ENCODE assay signal across 1 cellular context in the genomic region with DNA sequence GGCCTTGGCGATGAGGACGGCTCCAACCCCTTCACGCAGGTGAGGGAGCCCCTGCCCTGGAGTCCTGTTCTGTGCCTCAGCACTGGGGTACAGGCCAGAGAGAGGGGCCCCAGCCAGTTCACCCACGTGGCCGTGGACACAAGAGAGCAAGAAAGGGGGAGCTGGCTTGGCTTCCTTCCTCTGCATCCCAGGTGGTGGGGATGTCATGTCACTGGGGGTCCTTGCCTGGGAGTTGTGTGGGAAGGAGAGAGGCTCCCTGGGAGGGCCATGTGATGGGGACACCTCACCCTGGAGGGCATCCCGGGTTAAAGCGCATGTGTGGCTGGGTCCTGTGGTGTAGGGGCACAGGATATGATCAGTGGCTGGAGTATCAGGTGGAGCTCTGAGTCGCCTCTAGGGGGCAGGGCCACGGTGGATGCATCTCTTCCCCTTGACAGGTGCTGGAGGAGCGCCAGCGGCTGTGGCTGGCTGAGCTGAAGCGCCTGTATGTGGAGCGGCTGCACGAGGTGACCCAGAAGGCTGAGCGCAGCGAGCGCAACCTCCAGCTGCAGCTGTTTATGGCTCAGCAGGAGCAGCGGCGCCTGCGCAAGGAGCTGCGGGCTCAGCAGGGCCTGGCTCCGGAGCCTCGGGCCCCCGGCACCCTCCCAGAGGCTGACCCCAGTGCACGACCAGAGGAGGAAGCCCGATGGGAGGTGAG.
TF ChIP-seq lines count a peak whose summit lies in the region.

No MANE protein-coding gene starts in this region.

TF ChIP-seq in K562, 482 proteins besides CTCF, POLR2A, EP300 and RAD21 (continued from another document and continues in another):
- TF ChIP-seq, protein P1, sequence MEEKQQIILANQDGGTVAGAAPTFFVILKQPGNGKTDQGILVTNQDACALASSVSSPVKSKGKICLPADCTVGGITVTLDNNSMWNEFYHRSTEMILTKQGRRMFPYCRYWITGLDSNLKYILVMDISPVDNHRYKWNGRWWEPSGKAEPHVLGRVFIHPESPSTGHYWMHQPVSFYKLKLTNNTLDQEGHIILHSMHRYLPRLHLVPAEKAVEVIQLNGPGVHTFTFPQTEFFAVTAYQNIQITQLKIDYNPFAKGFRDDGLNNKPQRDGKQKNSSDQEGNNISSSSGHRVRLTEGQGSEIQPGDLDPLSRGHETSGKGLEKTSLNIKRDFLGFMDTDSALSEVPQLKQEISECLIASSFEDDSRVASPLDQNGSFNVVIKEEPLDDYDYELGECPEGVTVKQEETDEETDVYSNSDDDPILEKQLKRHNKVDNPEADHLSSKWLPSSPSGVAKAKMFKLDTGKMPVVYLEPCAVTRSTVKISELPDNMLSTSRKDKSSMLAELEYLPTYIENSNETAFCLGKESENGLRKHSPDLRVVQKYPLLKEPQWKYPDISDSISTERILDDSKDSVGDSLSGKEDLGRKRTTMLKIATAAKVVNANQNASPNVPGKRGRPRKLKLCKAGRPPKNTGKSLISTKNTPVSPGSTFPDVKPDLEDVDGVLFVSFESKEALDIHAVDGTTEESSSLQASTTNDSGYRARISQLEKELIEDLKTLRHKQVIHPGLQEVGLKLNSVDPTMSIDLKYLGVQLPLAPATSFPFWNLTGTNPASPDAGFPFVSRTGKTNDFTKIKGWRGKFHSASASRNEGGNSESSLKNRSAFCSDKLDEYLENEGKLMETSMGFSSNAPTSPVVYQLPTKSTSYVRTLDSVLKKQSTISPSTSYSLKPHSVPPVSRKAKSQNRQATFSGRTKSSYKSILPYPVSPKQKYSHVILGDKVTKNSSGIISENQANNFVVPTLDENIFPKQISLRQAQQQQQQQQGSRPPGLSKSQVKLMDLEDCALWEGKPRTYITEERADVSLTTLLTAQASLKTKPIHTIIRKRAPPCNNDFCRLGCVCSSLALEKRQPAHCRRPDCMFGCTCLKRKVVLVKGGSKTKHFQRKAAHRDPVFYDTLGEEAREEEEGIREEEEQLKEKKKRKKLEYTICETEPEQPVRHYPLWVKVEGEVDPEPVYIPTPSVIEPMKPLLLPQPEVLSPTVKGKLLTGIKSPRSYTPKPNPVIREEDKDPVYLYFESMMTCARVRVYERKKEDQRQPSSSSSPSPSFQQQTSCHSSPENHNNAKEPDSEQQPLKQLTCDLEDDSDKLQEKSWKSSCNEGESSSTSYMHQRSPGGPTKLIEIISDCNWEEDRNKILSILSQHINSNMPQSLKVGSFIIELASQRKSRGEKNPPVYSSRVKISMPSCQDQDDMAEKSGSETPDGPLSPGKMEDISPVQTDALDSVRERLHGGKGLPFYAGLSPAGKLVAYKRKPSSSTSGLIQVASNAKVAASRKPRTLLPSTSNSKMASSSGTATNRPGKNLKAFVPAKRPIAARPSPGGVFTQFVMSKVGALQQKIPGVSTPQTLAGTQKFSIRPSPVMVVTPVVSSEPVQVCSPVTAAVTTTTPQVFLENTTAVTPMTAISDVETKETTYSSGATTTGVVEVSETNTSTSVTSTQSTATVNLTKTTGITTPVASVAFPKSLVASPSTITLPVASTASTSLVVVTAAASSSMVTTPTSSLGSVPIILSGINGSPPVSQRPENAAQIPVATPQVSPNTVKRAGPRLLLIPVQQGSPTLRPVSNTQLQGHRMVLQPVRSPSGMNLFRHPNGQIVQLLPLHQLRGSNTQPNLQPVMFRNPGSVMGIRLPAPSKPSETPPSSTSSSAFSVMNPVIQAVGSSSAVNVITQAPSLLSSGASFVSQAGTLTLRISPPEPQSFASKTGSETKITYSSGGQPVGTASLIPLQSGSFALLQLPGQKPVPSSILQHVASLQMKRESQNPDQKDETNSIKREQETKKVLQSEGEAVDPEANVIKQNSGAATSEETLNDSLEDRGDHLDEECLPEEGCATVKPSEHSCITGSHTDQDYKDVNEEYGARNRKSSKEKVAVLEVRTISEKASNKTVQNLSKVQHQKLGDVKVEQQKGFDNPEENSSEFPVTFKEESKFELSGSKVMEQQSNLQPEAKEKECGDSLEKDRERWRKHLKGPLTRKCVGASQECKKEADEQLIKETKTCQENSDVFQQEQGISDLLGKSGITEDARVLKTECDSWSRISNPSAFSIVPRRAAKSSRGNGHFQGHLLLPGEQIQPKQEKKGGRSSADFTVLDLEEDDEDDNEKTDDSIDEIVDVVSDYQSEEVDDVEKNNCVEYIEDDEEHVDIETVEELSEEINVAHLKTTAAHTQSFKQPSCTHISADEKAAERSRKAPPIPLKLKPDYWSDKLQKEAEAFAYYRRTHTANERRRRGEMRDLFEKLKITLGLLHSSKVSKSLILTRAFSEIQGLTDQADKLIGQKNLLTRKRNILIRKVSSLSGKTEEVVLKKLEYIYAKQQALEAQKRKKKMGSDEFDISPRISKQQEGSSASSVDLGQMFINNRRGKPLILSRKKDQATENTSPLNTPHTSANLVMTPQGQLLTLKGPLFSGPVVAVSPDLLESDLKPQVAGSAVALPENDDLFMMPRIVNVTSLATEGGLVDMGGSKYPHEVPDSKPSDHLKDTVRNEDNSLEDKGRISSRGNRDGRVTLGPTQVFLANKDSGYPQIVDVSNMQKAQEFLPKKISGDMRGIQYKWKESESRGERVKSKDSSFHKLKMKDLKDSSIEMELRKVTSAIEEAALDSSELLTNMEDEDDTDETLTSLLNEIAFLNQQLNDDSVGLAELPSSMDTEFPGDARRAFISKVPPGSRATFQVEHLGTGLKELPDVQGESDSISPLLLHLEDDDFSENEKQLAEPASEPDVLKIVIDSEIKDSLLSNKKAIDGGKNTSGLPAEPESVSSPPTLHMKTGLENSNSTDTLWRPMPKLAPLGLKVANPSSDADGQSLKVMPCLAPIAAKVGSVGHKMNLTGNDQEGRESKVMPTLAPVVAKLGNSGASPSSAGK (IDR thresholded peaks at IDR 0.05): peak; percentile 93
- TF ChIP-seq, protein P2, sequence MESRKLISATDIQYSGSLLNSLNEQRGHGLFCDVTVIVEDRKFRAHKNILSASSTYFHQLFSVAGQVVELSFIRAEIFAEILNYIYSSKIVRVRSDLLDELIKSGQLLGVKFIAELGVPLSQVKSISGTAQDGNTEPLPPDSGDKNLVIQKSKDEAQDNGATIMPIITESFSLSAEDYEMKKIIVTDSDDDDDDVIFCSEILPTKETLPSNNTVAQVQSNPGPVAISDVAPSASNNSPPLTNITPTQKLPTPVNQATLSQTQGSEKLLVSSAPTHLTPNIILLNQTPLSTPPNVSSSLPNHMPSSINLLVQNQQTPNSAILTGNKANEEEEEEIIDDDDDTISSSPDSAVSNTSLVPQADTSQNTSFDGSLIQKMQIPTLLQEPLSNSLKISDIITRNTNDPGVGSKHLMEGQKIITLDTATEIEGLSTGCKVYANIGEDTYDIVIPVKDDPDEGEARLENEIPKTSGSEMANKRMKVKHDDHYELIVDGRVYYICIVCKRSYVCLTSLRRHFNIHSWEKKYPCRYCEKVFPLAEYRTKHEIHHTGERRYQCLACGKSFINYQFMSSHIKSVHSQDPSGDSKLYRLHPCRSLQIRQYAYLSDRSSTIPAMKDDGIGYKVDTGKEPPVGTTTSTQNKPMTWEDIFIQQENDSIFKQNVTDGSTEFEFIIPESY (CRISPR knock-in tag; IDR thresholded peaks at IDR 0.05): peak; percentile 63; the same call in 1 of the 2 replicates
- no peak for TF ChIP-seq U2AF1 (optimal IDR thresholded peaks at IDR 0.05; ENCODE audit: low read depth, low read length)
- TF ChIP-seq CREB1 (IDR thresholded peaks at IDR 0.05): no peak
- no peak for TF ChIP-seq CREB1 (CRISPR knock-in tag; IDR thresholded peaks at IDR 0.05)
- TF ChIP-seq SLC30A9 (CRISPR knock-in tag; IDR thresholded peaks at IDR 0.05): no peak
- TF ChIP-seq OTX1 (CRISPR knock-in tag; IDR thresholded peaks at IDR 0.05): no peak
- no peak for TF ChIP-seq TEAD1 (CRISPR knock-in tag; IDR thresholded peaks at IDR 0.05)
- TF ChIP-seq MIER1 (IDR thresholded peaks at IDR 0.05; ENCODE audit: low read depth): no peak
- no peak for TF ChIP-seq DMBX1 (CRISPR knock-in tag; IDR thresholded peaks at IDR 0.05; ENCODE audit: borderline replicate concordance)
- TF ChIP-seq, protein P3, sequence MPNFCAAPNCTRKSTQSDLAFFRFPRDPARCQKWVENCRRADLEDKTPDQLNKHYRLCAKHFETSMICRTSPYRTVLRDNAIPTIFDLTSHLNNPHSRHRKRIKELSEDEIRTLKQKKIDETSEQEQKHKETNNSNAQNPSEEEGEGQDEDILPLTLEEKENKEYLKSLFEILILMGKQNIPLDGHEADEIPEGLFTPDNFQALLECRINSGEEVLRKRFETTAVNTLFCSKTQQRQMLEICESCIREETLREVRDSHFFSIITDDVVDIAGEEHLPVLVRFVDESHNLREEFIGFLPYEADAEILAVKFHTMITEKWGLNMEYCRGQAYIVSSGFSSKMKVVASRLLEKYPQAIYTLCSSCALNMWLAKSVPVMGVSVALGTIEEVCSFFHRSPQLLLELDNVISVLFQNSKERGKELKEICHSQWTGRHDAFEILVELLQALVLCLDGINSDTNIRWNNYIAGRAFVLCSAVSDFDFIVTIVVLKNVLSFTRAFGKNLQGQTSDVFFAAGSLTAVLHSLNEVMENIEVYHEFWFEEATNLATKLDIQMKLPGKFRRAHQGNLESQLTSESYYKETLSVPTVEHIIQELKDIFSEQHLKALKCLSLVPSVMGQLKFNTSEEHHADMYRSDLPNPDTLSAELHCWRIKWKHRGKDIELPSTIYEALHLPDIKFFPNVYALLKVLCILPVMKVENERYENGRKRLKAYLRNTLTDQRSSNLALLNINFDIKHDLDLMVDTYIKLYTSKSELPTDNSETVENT (CRISPR knock-in tag; IDR thresholded peaks at IDR 0.05): no peak
- TF ChIP-seq, protein P4, sequence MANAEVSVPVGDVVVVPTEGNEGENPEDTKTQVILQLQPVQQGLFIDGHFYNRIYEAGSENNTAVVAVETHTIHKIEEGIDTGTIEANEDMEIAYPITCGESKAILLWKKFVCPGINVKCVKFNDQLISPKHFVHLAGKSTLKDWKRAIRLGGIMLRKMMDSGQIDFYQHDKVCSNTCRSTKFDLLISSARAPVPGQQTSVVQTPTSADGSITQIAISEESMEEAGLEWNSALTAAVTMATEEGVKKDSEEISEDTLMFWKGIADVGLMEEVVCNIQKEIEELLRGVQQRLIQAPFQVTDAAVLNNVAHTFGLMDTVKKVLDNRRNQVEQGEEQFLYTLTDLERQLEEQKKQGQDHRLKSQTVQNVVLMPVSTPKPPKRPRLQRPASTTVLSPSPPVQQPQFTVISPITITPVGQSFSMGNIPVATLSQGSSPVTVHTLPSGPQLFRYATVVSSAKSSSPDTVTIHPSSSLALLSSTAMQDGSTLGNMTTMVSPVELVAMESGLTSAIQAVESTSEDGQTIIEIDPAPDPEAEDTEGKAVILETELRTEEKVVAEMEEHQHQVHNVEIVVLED (CRISPR knock-in tag; IDR thresholded peaks at IDR 0.05): no peak
- TF ChIP-seq, protein P5, sequence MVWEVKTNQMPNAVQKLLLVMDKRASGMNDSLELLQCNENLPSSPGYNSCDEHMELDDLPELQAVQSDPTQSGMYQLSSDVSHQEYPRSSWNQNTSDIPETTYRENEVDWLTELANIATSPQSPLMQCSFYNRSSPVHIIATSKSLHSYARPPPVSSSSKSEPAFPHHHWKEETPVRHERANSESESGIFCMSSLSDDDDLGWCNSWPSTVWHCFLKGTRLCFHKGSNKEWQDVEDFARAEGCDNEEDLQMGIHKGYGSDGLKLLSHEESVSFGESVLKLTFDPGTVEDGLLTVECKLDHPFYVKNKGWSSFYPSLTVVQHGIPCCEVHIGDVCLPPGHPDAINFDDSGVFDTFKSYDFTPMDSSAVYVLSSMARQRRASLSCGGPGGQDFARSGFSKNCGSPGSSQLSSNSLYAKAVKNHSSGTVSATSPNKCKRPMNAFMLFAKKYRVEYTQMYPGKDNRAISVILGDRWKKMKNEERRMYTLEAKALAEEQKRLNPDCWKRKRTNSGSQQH (CRISPR knock-in tag; IDR thresholded peaks at IDR 0.05): no peak
- peak; percentile 91 for TF ChIP-seq L3MBTL2 (IDR thresholded peaks at IDR 0.05)
- no peak for TF ChIP-seq POLR2AphosphoS5 (IDR thresholded peaks at IDR 0.05; ENCODE audit: control insufficient read depth, insufficient read depth, low read depth, low read length)
- TF ChIP-seq BHLHE40 (IDR thresholded peaks at IDR 0.05; ENCODE audit: low read length): peak; percentile 77
- no peak for TF ChIP-seq TFAM (CRISPR knock-in tag; conservative IDR thresholded peaks at IDR 0.05)
- peak; percentile 49; the same call in 1 of the 2 replicates for TF ChIP-seq KLF16 (IDR thresholded peaks at IDR 0.05)
- no peak for TF ChIP-seq ETV1 (tag; conservative IDR thresholded peaks at IDR 0.05; ENCODE audit: low read depth)
- no peak for TF ChIP-seq ZNF75A (CRISPR knock-in tag; IDR thresholded peaks at IDR 0.05)
- TF ChIP-seq CEBPG (CRISPR knock-in tag; IDR thresholded peaks at IDR 0.05): peak; percentile 7; the same call in 1 of the 2 replicates
- TF ChIP-seq CEBPG (tag; conservative IDR thresholded peaks at IDR 0.05 in 1 of 2, IDR thresholded peaks at IDR 0.05 in 1 of 2): no peak
- TF ChIP-seq PHF8 (IDR thresholded peaks at IDR 0.05; ENCODE audit: borderline replicate concordance, low read length): no peak
- peak; percentile 50; the same call in 1 of the 2 replicates for TF ChIP-seq CBFA2T3 (IDR thresholded peaks at IDR 0.05)
- no peak for TF ChIP-seq CBX2 (IDR thresholded peaks at IDR 0.05; ENCODE audit: insufficient read depth, low read length, poor library complexity, severe bottlenecking)
- TF ChIP-seq TCF3 (CRISPR knock-in tag; IDR thresholded peaks at IDR 0.05): peak; percentile 44; the same call in 1 of the 2 replicates
- no peak for TF ChIP-seq GABPB2 (CRISPR knock-in tag; conservative IDR thresholded peaks at IDR 0.05)
- TF ChIP-seq ESRRA (IDR thresholded peaks at IDR 0.05; ENCODE audit: borderline replicate concordance, low read depth): peak; percentile 28; the same call in 1 of the 2 replicates
- TF ChIP-seq TAL1 (IDR thresholded peaks at IDR 0.05): no peak
- no peak for TF ChIP-seq SMAD1 (IDR thresholded peaks at IDR 0.05; ENCODE audit: low read depth, low read length, partially characterized antibody)
- TF ChIP-seq RBM34 (IDR thresholded peaks at IDR 0.05; ENCODE audit: borderline replicate concordance, insufficient read depth, low read length): no peak
- TF ChIP-seq PTBP1 (IDR thresholded peaks at IDR 0.05; ENCODE audit: low read depth, low read length): no peak
- TF ChIP-seq NR4A1 (CRISPR knock-in tag; IDR thresholded peaks at IDR 0.05): no peak
- no peak for TF ChIP-seq NR4A1 (tag; IDR thresholded peaks at IDR 0.05)
- TF ChIP-seq BRD4 (IDR thresholded peaks at IDR 0.05): no peak
- TF ChIP-seq, protein P6, sequence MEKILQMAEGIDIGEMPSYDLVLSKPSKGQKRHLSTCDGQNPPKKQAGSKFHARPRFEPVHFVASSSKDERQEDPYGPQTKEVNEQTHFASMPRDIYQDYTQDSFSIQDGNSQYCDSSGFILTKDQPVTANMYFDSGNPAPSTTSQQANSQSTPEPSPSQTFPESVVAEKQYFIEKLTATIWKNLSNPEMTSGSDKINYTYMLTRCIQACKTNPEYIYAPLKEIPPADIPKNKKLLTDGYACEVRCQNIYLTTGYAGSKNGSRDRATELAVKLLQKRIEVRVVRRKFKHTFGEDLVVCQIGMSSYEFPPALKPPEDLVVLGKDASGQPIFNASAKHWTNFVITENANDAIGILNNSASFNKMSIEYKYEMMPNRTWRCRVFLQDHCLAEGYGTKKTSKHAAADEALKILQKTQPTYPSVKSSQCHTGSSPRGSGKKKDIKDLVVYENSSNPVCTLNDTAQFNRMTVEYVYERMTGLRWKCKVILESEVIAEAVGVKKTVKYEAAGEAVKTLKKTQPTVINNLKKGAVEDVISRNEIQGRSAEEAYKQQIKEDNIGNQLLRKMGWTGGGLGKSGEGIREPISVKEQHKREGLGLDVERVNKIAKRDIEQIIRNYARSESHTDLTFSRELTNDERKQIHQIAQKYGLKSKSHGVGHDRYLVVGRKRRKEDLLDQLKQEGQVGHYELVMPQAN (IDR thresholded peaks at IDR 0.05; ENCODE audit: borderline replicate concordance): peak; percentile 53; the same call in 1 of the 2 replicates
- TF ChIP-seq ZNF431 (CRISPR knock-in tag; IDR thresholded peaks at IDR 0.05): no peak
- TF ChIP-seq CCNT2 (IDR thresholded peaks at IDR 0.05; ENCODE audit: borderline replicate concordance, extremely low read depth, insufficient read length, low read depth, low read length): peak; percentile 18
- no peak for TF ChIP-seq NELFE (IDR thresholded peaks at IDR 0.05; ENCODE audit: insufficient read depth, insufficient read length)
- no peak for TF ChIP-seq NUFIP1 (IDR thresholded peaks at IDR 0.05; ENCODE audit: partially characterized antibody)
